18 cellular contexts compared by ENCODE assay signal in genomic region chr12:41286426-41286825, GRCh38.
DNase-seq lines count a peak whose midpoint lies in the region; ATAC-seq, FAIRE-seq and TF ChIP-seq lines count a peak whose summit lies in the region.
"Had no signal": no experiment of that assay in that cellular context is flagged by ENCODE, and none has a peak within 500 bp of the region (broad histone marks: within the 10 kb centered on the region; RNA-seq: fewer than 3 reads in every experiment).

No MANE protein-coding gene starts in this region.

- no peaks in the 10 kb centered on the region for H3K4me1 Mint-ChIP-seq in effector memory CD8-positive, alpha-beta T cell (ENCODE audit: low read depth in 2 of 2)
- H3K4me1 Mint-ChIP-seq: naive B cell had no signal

- TF ChIP-seq POLR2A in H54 (IDR thresholded peaks at IDR 0.05; ENCODE audit: low read depth, low read length) = no peak

- no peak for FAIRE-seq in H54 (lab: Jason Lieb, UNC)

- H3K36me3 ChIP-seq in hepatocyte (replicated peaks; ENCODE audit: insufficient read depth, low read depth) (no peaks in the 10 kb centered on the region), upper lobe of right lung (no peaks in the 10 kb centered on the region)
- H3K36me3 ChIP-seq: brain microvascular endothelial cell had no signal

- H3K27me3 Mint-ChIP-seq in effector memory CD8-positive, alpha-beta T cell = no peaks in the 10 kb centered on the region
- H3K27me3 Mint-ChIP-seq: naive B cell had no signal

- intact Hi-C loops in upper lobe of right lung (cut with DNase I) = no loop called here

- DNase-seq in NCI-H2107 treated with DMSO at 0.1 percent for 48 hours (lab: John Stamatoyannopoulos, UW; ENCODE audit: unreplicated experiment) = peak; percentile 23
- DNase-seq in NCI-H2107 (lab: John Stamatoyannopoulos, UW) = no peak
- DNase-seq in NCI-H345 treated with DMSO at 0.1 percent for 48 hours (lab: John Stamatoyannopoulos, UW; ENCODE audit: unreplicated experiment) = peak; percentile 21
- peak; percentile 15 for DNase-seq in hepatocyte (ENCODE audit: low spot score)
- no peak for DNase-seq in upper lobe of right lung
- no peak for DNase-seq in H54 (ENCODE audit: insufficient read length, low spot score)
- no peak for DNase-seq in effector memory CD8-positive, alpha-beta T cell
- DNase-seq: activated CD4-positive, CD25-positive, alpha-beta regulatory T cell treated with anti-CD3 and anti-CD28 coated beads, Interleukin-2, amount 50 U/mL, for 72 hours; brain microvascular endothelial cell; CD8-positive, alpha-beta T cell; Kasumi-1; left colon; naive B cell; NCI-H2227 treated with DMSO at 0.1 percent for 48 hours had no signal

- H3K9me3 Mint-ChIP-seq in effector memory CD8-positive, alpha-beta T cell = no peaks in the 10 kb centered on the region
- H3K9me3 Mint-ChIP-seq: activated naive CD4-positive, alpha-beta T cell treated with anti-CD3 and anti-CD28 coated beads, Interleukin-2, amount 50 U/mL, for 72 hours; CD8-positive, alpha-beta T cell; T-helper 1 cell treated with Interleukin-12 subunit alpha and Interleukin-12 subunit beta and Interleukin-4 antibody, amounts not matched to agents 30 μg/mL and 1 μg/mL, for 36 hours had no signal

- H3K4me1 ChIP-seq in hepatocyte (ENCODE audit: insufficient read depth) (peaks cover 7% of the 10 kb centered on the region), upper lobe of right lung (no peaks in the 10 kb centered on the region)

- H3K9me3 ChIP-seq in hepatocyte (ENCODE audit: low read depth) (no peaks in the 10 kb centered on the region), upper lobe of right lung (no peaks in the 10 kb centered on the region)

- H2AFZ ChIP-seq in hepatocyte = no peak overlapping the region

- H3K27ac ChIP-seq in hepatocyte (no peak overlapping the region), upper lobe of right lung (no peak overlapping the region)
- H3K27ac ChIP-seq: brain microvascular endothelial cell, HL-60 had no signal

- H3K4me2 ChIP-seq in hepatocyte = no peak overlapping the region

- H3K27ac Mint-ChIP-seq in effector memory CD8-positive, alpha-beta T cell = no peak overlapping the region
- H3K27ac Mint-ChIP-seq: activated naive CD4-positive, alpha-beta T cell treated with anti-CD3 and anti-CD28 coated beads, Interleukin-2, amount 50 U/mL, for 72 hours; CD8-positive, alpha-beta T cell; naive B cell; T-helper 1 cell treated with Interleukin-12 subunit alpha and Interleukin-12 subunit beta and Interleukin-4 antibody, amounts not matched to agents 30 μg/mL and 1 μg/mL, for 36 hours had no signal

- no peaks in the 10 kb centered on the region for H4K20me1 ChIP-seq in hepatocyte (ENCODE audit: insufficient read depth, poor library complexity, severe bottlenecking)

- 32% methylated on average over 1 of the region's 1 CpG for WGBS in hepatocyte (ENCODE audit: low lambda C conversion rate, missing lambda C conversion rate)

- ATAC-seq in upper lobe of right lung = peak; percentile 83
- ATAC-seq in GM18873 (IDR thresholded peaks at IDR 0.05; ENCODE audit: low FRiP score, unreplicated experiment) = no peak
- ATAC-seq in effector memory CD8-positive, alpha-beta T cell (replicated peaks) = no peak
- ATAC-seq: activated naive CD4-positive, alpha-beta T cell treated with anti-CD3 and anti-CD28 coated beads, Interleukin-2, amount 50 U/mL, for 72 hours; CD8-positive, alpha-beta T cell; left colon had no signal

- no peaks in the 10 kb centered on the region for H3K9me2 ChIP-seq in hepatocyte (replicated peaks; ENCODE audit: insufficient read depth)

- H3K79me2 ChIP-seq in hepatocyte = no peaks in the 10 kb centered on the region

- no peaks in the 10 kb centered on the region for H3K36me3 Mint-ChIP-seq in effector memory CD8-positive, alpha-beta T cell (ENCODE audit: insufficient read depth)
- H3K36me3 Mint-ChIP-seq: activated naive CD4-positive, alpha-beta T cell treated with anti-CD3 and anti-CD28 coated beads, Interleukin-2, amount 50 U/mL, for 72 hours; CD8-positive, alpha-beta T cell; naive B cell had no signal

- TF ChIP-seq CTCF in hepatocyte (IDR thresholded peaks at IDR 0.05; ENCODE audit: poor library complexity) = no peak
- no peak for TF ChIP-seq CTCF in upper lobe of right lung (IDR thresholded peaks at IDR 0.05)

- H3K4me3 Mint-ChIP-seq in effector memory CD8-positive, alpha-beta T cell = no peak overlapping the region
- H3K4me3 Mint-ChIP-seq: CD8-positive, alpha-beta T cell; naive B cell; T-helper 1 cell treated with Interleukin-12 subunit alpha and Interleukin-12 subunit beta and Interleukin-4 antibody, amounts not matched to agents 30 μg/mL and 1 μg/mL, for 36 hours had no signal

- H3K4me3 ChIP-seq in hepatocyte = no peak overlapping the region
- H3K4me3 ChIP-seq in upper lobe of right lung = no peak overlapping the region

- H3K27me3 ChIP-seq in hepatocyte = no peaks in the 10 kb centered on the region
- H3K27me3 ChIP-seq in upper lobe of right lung = no peaks in the 10 kb centered on the region
- H3K27me3 ChIP-seq: brain microvascular endothelial cell had no signal

Comparison
In these comparisons a context has a peak if more than half of its experiments do, and no peak if none do; other contexts are left out.
1. DNase-seq: peak in NCI-H2107 treated with DMSO at 0.1 percent for 48 hours (single experiment), NCI-H345 treated with DMSO at 0.1 percent for 48 hours (single experiment) and hepatocyte (single experiment); none in NCI-H2107 (single experiment), upper lobe of right lung (single experiment), H54 (single experiment) and effector memory CD8-positive, alpha-beta T cell (0 of 3).